In the genomic region with DNA sequence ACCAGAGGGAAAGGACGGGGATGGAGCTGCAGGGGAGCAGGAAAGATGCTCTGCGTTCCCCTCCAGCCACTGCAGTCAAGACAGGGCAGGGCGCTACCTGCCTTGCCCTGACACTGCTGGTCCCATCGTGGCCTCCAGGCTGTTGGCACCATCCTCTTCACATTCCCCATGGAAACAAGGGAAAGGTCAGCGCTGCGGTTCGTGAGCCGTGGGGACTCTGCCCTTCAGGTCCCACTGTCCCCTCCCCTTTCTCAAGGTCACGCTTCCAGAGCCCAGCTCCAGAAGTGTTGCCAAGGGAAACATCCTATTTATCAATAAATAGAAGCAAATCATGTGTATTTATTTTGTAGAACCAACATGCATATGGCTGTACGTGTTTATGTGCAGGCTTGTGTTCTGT, we compare ENCODE assay signal across 9 cellular contexts. TPM values are rescaled to one million over a fixed set of nuclear protein-coding genes. Genes with fewer than 3 reads are reported as not detected.
"Had no signal": no experiment of that assay in that cellular context is flagged by ENCODE, and none has a peak within 500 bp of the region (broad histone marks: within the 10 kb centered on the region; RNA-seq: fewer than 3 reads in every experiment).

No MANE protein-coding gene starts in this region.

- H3K4me3 ChIP-seq: GM23248, HAP-1 had no signal

- H3K4me1 ChIP-seq: HAP-1 had no signal

- FAIRE-seq: HTR-8/SVneo had no signal

- H3K27ac ChIP-seq: GM23248 had no signal

- H3K9me3 ChIP-seq: HAP-1 had no signal

- ATAC-seq: HCT116 had no signal

- DNase-seq: GM23248, GOT3, H7, IMR-90, KBM-7 had no signal

- H3K36me3 ChIP-seq: HAP-1 had no signal

- H3K9ac ChIP-seq: GM23248 had no signal

- H2AFZ ChIP-seq: GM23248 had no signal

RNA-seq across cellular contexts. Expression of gene PGBD5, which starts 56.0 kb away (rescaled TPM):
- total RNA-seq: HT-29 had no signal
